2 cellular contexts compared by ENCODE assay signal in the genomic region with DNA sequence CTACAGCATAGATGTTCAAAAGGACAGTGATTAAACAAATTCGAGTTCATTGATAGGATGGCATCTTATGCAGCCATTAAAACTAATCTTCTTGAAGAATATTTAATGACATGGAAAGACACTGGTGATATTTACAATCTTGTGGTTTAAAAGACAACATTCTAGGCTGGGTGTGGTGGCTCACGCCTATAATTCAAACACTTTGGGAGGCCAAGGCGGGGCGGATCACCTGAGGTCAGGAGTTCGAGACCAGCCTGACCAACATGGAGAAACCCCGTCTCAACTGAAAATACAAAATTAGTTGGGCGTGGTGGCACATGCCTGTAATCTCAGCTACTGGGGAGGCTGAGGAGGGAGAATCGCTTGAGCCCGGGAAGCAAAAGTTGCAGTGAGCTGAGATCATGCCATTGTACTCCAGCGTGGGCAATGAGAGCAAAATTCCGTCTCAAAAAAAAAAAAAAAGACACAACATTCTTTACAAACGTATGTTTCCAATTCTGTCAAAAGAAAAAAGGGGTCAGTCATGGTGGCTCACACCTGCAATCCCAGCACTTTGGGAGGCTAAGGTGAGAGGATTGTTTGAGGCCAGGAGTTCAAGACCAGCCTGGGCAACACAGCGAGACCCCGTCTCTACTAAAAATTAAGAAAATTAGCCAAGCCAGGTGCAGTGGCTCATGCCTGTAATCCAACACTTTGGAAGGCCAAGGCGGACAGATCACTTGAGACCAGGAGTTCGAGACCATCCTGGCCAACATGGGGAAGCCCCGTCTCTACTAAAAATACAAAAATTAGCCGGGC.
TF ChIP-seq lines count a peak whose summit lies in the region.

No MANE protein-coding gene starts in this region.

TF ChIP-seq in A549, 52 proteins besides CTCF, POLR2A, EP300 and RAD21:
- TF ChIP-seq TFCP2L1 (CRISPR knock-in tag; IDR thresholded peaks at IDR 0.05) (no peak), BCL3 (IDR thresholded peaks at IDR 0.05) (no peak), NPAS2 (CRISPR knock-in tag; IDR thresholded peaks at IDR 0.05; ENCODE audit: borderline replicate concordance) (no peak), RNF2 (IDR thresholded peaks at IDR 0.05; ENCODE audit: borderline replicate concordance, low read depth) (no peak)
- TF ChIP-seq, protein P1, sequence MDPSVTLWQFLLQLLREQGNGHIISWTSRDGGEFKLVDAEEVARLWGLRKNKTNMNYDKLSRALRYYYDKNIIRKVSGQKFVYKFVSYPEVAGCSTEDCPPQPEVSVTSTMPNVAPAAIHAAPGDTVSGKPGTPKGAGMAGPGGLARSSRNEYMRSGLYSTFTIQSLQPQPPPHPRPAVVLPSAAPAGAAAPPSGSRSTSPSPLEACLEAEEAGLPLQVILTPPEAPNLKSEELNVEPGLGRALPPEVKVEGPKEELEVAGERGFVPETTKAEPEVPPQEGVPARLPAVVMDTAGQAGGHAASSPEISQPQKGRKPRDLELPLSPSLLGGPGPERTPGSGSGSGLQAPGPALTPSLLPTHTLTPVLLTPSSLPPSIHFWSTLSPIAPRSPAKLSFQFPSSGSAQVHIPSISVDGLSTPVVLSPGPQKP (IDR thresholded peaks at IDR 0.05; ENCODE audit: low read depth, low read length), result no peak

TF ChIP-seq in WTC11, 78 proteins besides CTCF, POLR2A, EP300 and RAD21:
- TF ChIP-seq ZNF121 (CRISPR knock-in tag; IDR thresholded peaks at IDR 0.05) (0 out of 2 replicates have a peak, but pooled peaks have one; percentile 56), STAT6 (CRISPR knock-in tag; conservative IDR thresholded peaks at IDR 0.05; ENCODE audit: low read depth) (no peak)
